12 cellular contexts compared by ENCODE assay signal in genomic region chr3:152557302-152557999, GRCh38.
DNase-seq lines count a peak whose midpoint lies in the region; ATAC-seq and TF ChIP-seq lines count a peak whose summit lies in the region.
"Had no signal": no experiment of that assay in that cellular context is flagged by ENCODE, and none has a peak within 500 bp of the region (broad histone marks: within the 10 kb centered on the region; RNA-seq: fewer than 3 reads in every experiment).

No MANE protein-coding gene starts in this region.

- no peaks in the 10 kb centered on the region for H3K27me3 Mint-ChIP-seq in natural killer cell (ENCODE audit: low read depth in 2 of 2)
- peaks cover 2% of the 10 kb centered on the region for H3K27me3 Mint-ChIP-seq in activated T-helper 2 cell treated with anti-CD3 and anti-CD28 coated beads, Interferon-gamma antibody, Interleukin-2, Interleukin-4, amounts not matched to agents 10 μg/mL and 5 μg/mL and 100 μg/mL, durations not matched to agents 14 hours and 24 hours and 36 hours (ENCODE audit: low read depth)
- H3K27me3 Mint-ChIP-seq: CD4-positive, alpha-beta T cell had no signal

- peak overlapping the region; percentile 14 for H3K4me3 Mint-ChIP-seq in natural killer cell
- no peak overlapping the region for H3K4me3 Mint-ChIP-seq in activated T-helper 2 cell treated with anti-CD3 and anti-CD28 coated beads, Interferon-gamma antibody, Interleukin-2, Interleukin-4, amounts not matched to agents 10 μg/mL and 5 μg/mL and 100 μg/mL, durations not matched to agents 14 hours and 24 hours and 36 hours (ENCODE audit: low read depth)
- H3K4me3 Mint-ChIP-seq: CD4-positive, alpha-beta T cell had no signal

- H3K27ac Mint-ChIP-seq in natural killer cell, result peak overlapping the region; percentile 77 to 85
- H3K27ac Mint-ChIP-seq in activated T-helper 2 cell treated with anti-CD3 and anti-CD28 coated beads, Interferon-gamma antibody, Interleukin-2, Interleukin-4, amounts not matched to agents 10 μg/mL and 5 μg/mL and 100 μg/mL, durations not matched to agents 14 hours and 24 hours and 36 hours, result no peak overlapping the region
- H3K27ac Mint-ChIP-seq: CD4-positive, alpha-beta T cell had no signal

- peaks cover 26 to 27% of the 10 kb centered on the region in 2 donors for H3K4me1 Mint-ChIP-seq in natural killer cell
- H3K4me1 Mint-ChIP-seq in activated T-helper 2 cell treated with anti-CD3 and anti-CD28 coated beads, Interferon-gamma antibody, Interleukin-2, Interleukin-4, amounts not matched to agents 10 μg/mL and 5 μg/mL and 100 μg/mL, durations not matched to agents 14 hours and 24 hours and 36 hours (ENCODE audit: low read depth), result peaks cover 6% of the 10 kb centered on the region

- H3K36me3 Mint-ChIP-seq in natural killer cell, result no peaks in the 10 kb centered on the region
- H3K36me3 Mint-ChIP-seq in activated T-helper 2 cell treated with anti-CD3 and anti-CD28 coated beads, Interferon-gamma antibody, Interleukin-2, Interleukin-4, amounts not matched to agents 10 μg/mL and 5 μg/mL and 100 μg/mL, durations not matched to agents 14 hours and 24 hours and 36 hours (ENCODE audit: low read depth), result no peaks in the 10 kb centered on the region

- H3K9me3 Mint-ChIP-seq in natural killer cell, result no peaks in the 10 kb centered on the region
- H3K9me3 Mint-ChIP-seq in activated T-helper 2 cell treated with anti-CD3 and anti-CD28 coated beads, Interferon-gamma antibody, Interleukin-2, Interleukin-4, amounts not matched to agents 10 μg/mL and 5 μg/mL and 100 μg/mL, durations not matched to agents 14 hours and 24 hours and 36 hours, result peaks cover 13% of the 10 kb centered on the region
- H3K9me3 Mint-ChIP-seq: CD4-positive, alpha-beta T cell had no signal

- peak; percentile 53 for ATAC-seq in GM18858 (IDR thresholded peaks at IDR 0.05; ENCODE audit: unreplicated experiment)
- ATAC-seq in GM21737 (IDR thresholded peaks at IDR 0.05; ENCODE audit: unreplicated experiment), result peak; percentile 62
- peak; percentile 25 for ATAC-seq in HG03575 (IDR thresholded peaks at IDR 0.05; ENCODE audit: extremely low read depth, insufficient number of reproducible peaks, low FRiP score, unreplicated experiment)
- ATAC-seq in natural killer cell, result peak; percentile 60 to 69 (median 68)

- intact Hi-C loops in natural killer cell (cut with micrococcal nuclease), result no loop called here
- intact Hi-C loops in activated T-helper 2 cell treated with anti-CD3 and anti-CD28 coated beads, Interferon-gamma antibody, Interleukin-2, Interleukin-4, amounts not matched to agents 10 μg/mL and 5 μg/mL and 100 μg/mL, durations not matched to agents 14 hours and 24 hours and 36 hours (cut with micrococcal nuclease), result no loop called here

- DNase-seq in natural killer cell (no peak), NCI-H748 treated with DMSO at 0.1 percent for 48 hours (lab: John Stamatoyannopoulos, UW) (no peak), NK-92 (lab: John Stamatoyannopoulos, UW; ENCODE audit: unreplicated experiment) (no peak), iPS-NIHi11 (ENCODE audit: low spot score) (no peak)
- DNase-seq in activated T-helper 2 cell treated with anti-CD3 and anti-CD28 coated beads, Interferon-gamma antibody, Interleukin-2, Interleukin-4, amounts not matched to agents 10 μg/mL and 5 μg/mL and 100 μg/mL, durations not matched to agents 14 hours and 24 hours and 36 hours (ENCODE audit: low spot score), result no peak
- DNase-seq: CD4-positive, alpha-beta T cell; effector CD4-positive, alpha-beta T cell; kidney glomerular epithelial cell; stimulated activated CD4-positive, alpha-beta T cell treated with anti-CD3 and anti-CD28 coated beads, Interleukin-12 subunit alpha, Interleukin-12 subunit beta, amount 100 ng/mL, for 4 hours had no signal

- TF ChIP-seq CTCF in natural killer cell (IDR thresholded peaks at IDR 0.05), result no peak
